ENCODE assay signal across 14 cellular contexts in genomic region chr9:92650839-92651621, GRCh38. TPM values are rescaled to one million over a fixed set of nuclear protein-coding genes. Genes with fewer than 3 reads are reported as not detected.
DNase-seq lines count a peak whose midpoint lies in the region; ATAC-seq, FAIRE-seq and TF ChIP-seq lines count a peak whose summit lies in the region.
"Had no signal": no experiment of that assay in that cellular context is flagged by ENCODE, and none has a peak within 500 bp of the region (broad histone marks: within the 10 kb centered on the region; RNA-seq: fewer than 3 reads in every experiment).

No MANE protein-coding gene starts in this region.

- H3K27me3 ChIP-seq in Panc1 (ENCODE audit: control insufficient read depth, insufficient read depth, low read length) (no peaks in the 10 kb centered on the region), stomach (no peaks in the 10 kb centered on the region)

- peaks cover 17% of the 10 kb centered on the region for H3K36me3 Mint-ChIP-seq in Calu3 (ENCODE audit: insufficient read depth, unreplicated experiment)

- no peak for TF ChIP-seq EP300 in stomach (IDR thresholded peaks at IDR 0.05)

- H3K4me3 ChIP-seq in Panc1 (ENCODE audit: low read depth in 2 of 2, low read length in 2 of 2) = no peak overlapping the region
- H3K4me3 ChIP-seq in stomach = no peak overlapping the region

- intact Hi-C loops in Panc1 (cut with micrococcal nuclease; ENCODE audit: unreplicated experiment) (no loop called here), stomach (cut with DNase I; ENCODE audit: low total_unique reads) (no loop called here), Calu3 (cut with micrococcal nuclease; ENCODE audit: unreplicated experiment) (no loop called here)

- H3K9me3 ChIP-seq in Panc1 (ENCODE audit: control insufficient read depth, insufficient read depth, low read depth, low read length) (no peaks in the 10 kb centered on the region), stomach (no peaks in the 10 kb centered on the region)

- in situ Hi-C loops in Panc1 (cut with HindIII; ENCODE audit: low pct_unique_long_range_greater_than_20kb, low sequenced_read_pairs) = no loop called here

- no peaks in the 10 kb centered on the region; the same call in 1 of the 2 replicates for H3K36me3 ChIP-seq in Panc1 (ENCODE audit: control insufficient read depth, insufficient read depth, low read length)
- peaks cover 18 to 95% (median 91%) of the 10 kb centered on the region in 4 donors for H3K36me3 ChIP-seq in stomach

- H3K27ac ChIP-seq in Panc1 (ENCODE audit: low read length) (no peak overlapping the region), stomach (peak overlapping the region in 3 of 5 donors; percentile 14 to 62 (median 18))

- ATAC-seq in Panc1 (no peak), left lobe of liver (peak; percentile 42), GM21526 (IDR thresholded peaks at IDR 0.05; ENCODE audit: low FRiP score, unreplicated experiment) (no peak), GM21576 (IDR thresholded peaks at IDR 0.05; ENCODE audit: unreplicated experiment) (no peak)

- no peak overlapping the region for H3K4me3 Mint-ChIP-seq in Calu3 (ENCODE audit: low read depth, unreplicated experiment)
- H3K4me3 Mint-ChIP-seq: activated CD4-positive, alpha-beta T cell treated with anti-CD3 and anti-CD28 coated beads, Interleukin-2, amount 10 ng/mL, durations not matched to agents 24 days and 14 days; activated naive CD8-positive, alpha-beta T cell had no signal

- no peaks in the 10 kb centered on the region for H3K4me1 ChIP-seq in Panc1 (ENCODE audit: control insufficient read depth, insufficient read depth, low read length)
- H3K4me1 ChIP-seq in stomach = peaks cover 0 to 21% (median 3%) of the 10 kb centered on the region in 4 donors

- POLR2A ChIA-PET in Panc1 (lab: Charles Lee) = no interaction called here

- BruUV-seq in Panc1 (replicated peaks; lab: Mats Ljungman, UMichigan) (TSS peak; percentile 28), Calu3 (replicated peaks; lab: Mats Ljungman, UMichigan) (no TSS peak)

- WGBS in stomach, 5 donors = 78 to 91% (median 82%) methylated on average over 10 of the region's 10 CpGs

- no peak overlapping the region for H3K27ac Mint-ChIP-seq in Calu3 (ENCODE audit: unreplicated experiment)
- H3K27ac Mint-ChIP-seq: activated CD4-positive, alpha-beta T cell treated with anti-CD3 and anti-CD28 coated beads, Interleukin-2, amount 10 ng/mL, durations not matched to agents 24 days and 14 days; activated naive CD8-positive, alpha-beta T cell had no signal

- CTCF ChIA-PET in Panc1 (lab: Charles Lee) (no interaction called here), Calu3 (lab: Charles Lee) (no interaction called here)

- DNase-seq in Panc1 (ENCODE audit: low read depth, low spot score) = no peak
- DNase-seq in left lobe of liver (ENCODE audit: low spot score) = peak; percentile 40
- no peak for DNase-seq in stomach
- DNase-seq in Calu3 = no peak
- DNase-seq in SHP77 treated with DMSO at 0.1 percent for 48 hours (lab: John Stamatoyannopoulos, UW) = no peak
- DNase-seq: activated CD4-positive, alpha-beta T cell treated with anti-CD3 and anti-CD28 coated beads, Interleukin-2, amount 10 ng/mL, durations not matched to agents 24 days and 14 days; MM.1S; nucleus accumbens had no signal

- H3K9me3 Mint-ChIP-seq in Calu3 (ENCODE audit: low read depth, unreplicated experiment) = no peaks in the 10 kb centered on the region
- H3K9me3 Mint-ChIP-seq: activated CD4-positive, alpha-beta T cell treated with anti-CD3 and anti-CD28 coated beads, Interleukin-2, amount 10 ng/mL, durations not matched to agents 24 days and 14 days had no signal

- no peaks in the 10 kb centered on the region for H3K4me1 Mint-ChIP-seq in Calu3 (ENCODE audit: low read depth, unreplicated experiment)

- TF ChIP-seq CTCF in Panc1 (IDR thresholded peaks at IDR 0.05) = no peak
- TF ChIP-seq CTCF in stomach (IDR thresholded peaks at IDR 0.05) = no peak
- no peak for TF ChIP-seq CTCF in Calu3 (IDR thresholded peaks at IDR 0.05; ENCODE audit: unreplicated experiment)

- peak; percentile 91 for FAIRE-seq in endometrium (lab: Jason Lieb, UNC)
- FAIRE-seq: GM12892, urothelium cell line had no signal

- no peaks in the 10 kb centered on the region for H3K27me3 Mint-ChIP-seq in Calu3 (ENCODE audit: unreplicated experiment)
- H3K27me3 Mint-ChIP-seq: activated CD4-positive, alpha-beta T cell treated with anti-CD3 and anti-CD28 coated beads, Interleukin-2, amount 10 ng/mL, durations not matched to agents 24 days and 14 days; activated naive CD8-positive, alpha-beta T cell had no signal

- no peak for TF ChIP-seq POLR2A in stomach (IDR thresholded peaks at IDR 0.05)

RNA-seq across cellular contexts. Expression of gene IPPK, which starts 18.9 kb away (rescaled TPM):
- total RNA-seq in Panc1 (2021; ENCODE audit: unreplicated experiment) = 5.4 TPM
- polyA plus RNA-seq in Panc1 (2012; ENCODE audit: insufficient read length) = 5.0 TPM
- 1.8 TPM for total RNA-seq in left lobe of liver
- 10 to 100 TPM in 4 of 5 donors, 1 to 10 TPM in 1; 1.4 to 14.6 (median 11.6) TPM for total RNA-seq in stomach
- polyA plus RNA-seq in stomach = 10 to 100 TPM in 1 of 3 donors, 1 to 10 TPM in 2; 2.7 to 17.1 (median 6.0) TPM
- total RNA-seq in Calu3 (2022) = 8.9 and 9.5 TPM in 2 replicates
